In genomic region chr12:105378821-105379400, GRCh38 we compare ENCODE assay signal across 11 cellular contexts. TPM values are rescaled to one million over a fixed set of nuclear protein-coding genes. Genes with fewer than 3 reads are reported as not detected.
DNase-seq lines count a peak whose midpoint lies in the region; ATAC-seq and TF ChIP-seq lines count a peak whose summit lies in the region.
"Had no signal": no experiment of that assay in that cellular context is flagged by ENCODE, and none has a peak within 500 bp of the region (broad histone marks: within the 10 kb centered on the region; RNA-seq: fewer than 3 reads in every experiment).

No MANE protein-coding gene starts in this region.

- H3K4me1 Mint-ChIP-seq in Calu3 (ENCODE audit: low read depth, unreplicated experiment) (no peaks in the 10 kb centered on the region), WTC11 (peaks cover 4% of the 10 kb centered on the region)
- H3K4me1 Mint-ChIP-seq: naive B cell had no signal

- intact Hi-C loops in Calu3 (cut with micrococcal nuclease; ENCODE audit: unreplicated experiment): no loop called here

- CTCF ChIA-PET in Calu3 (lab: Charles Lee) (interaction anchor here (1.3 kb wide), 1 partner anchor 164 kb away, joined by 5 read pairs; no protein-coding TSS in a partner anchor), WTC11 (lab: Charles Lee) (interaction anchor here (0.8 to 1.2 kb wide), 2 partner anchors 102 to 143 kb away, joined by 3 read pairs; partner anchors contain the start of gene APPL2)

- no peaks in the 10 kb centered on the region for H3K36me3 Mint-ChIP-seq in Calu3 (ENCODE audit: insufficient read depth, unreplicated experiment)
- H3K36me3 Mint-ChIP-seq in WTC11: no peaks in the 10 kb centered on the region
- H3K36me3 Mint-ChIP-seq: naive B cell had no signal

- DNase-seq in Calu3 (peak; percentile 40), HT1080 (ENCODE audit: low read depth) (peak; percentile 20), WTC11 (ENCODE audit: low spot score) (peak; percentile 20), left lobe of liver (ENCODE audit: low spot score) (no peak), NOMO-1 (lab: John Stamatoyannopoulos, UW; ENCODE audit: unreplicated experiment in 2 of 2) (no peak), OCI-M2 (lab: John Stamatoyannopoulos, UW; ENCODE audit: unreplicated experiment) (no peak), medulla oblongata (ENCODE audit: extremely low spot score) (no peak)
- DNase-seq: activated CD4-positive, alpha-beta T cell treated with anti-CD3 and anti-CD28 coated beads for 4 hours; naive B cell; stimulated activated CD4-positive, alpha-beta T cell treated with anti-CD3 and anti-CD28 coated beads, Interleukin-4, amount 100 ng/mL, for 4 hours had no signal

- ATAC-seq in WTC11 (no peak), left lobe of liver (peak; percentile 64), GM18520 (IDR thresholded peaks at IDR 0.05; ENCODE audit: unreplicated experiment) (no peak)

- H3K9me3 Mint-ChIP-seq in Calu3 (ENCODE audit: low read depth, unreplicated experiment) (no peaks in the 10 kb centered on the region), WTC11 (no peaks in the 10 kb centered on the region)
- H3K9me3 Mint-ChIP-seq: naive B cell had no signal

- H3K27me3 Mint-ChIP-seq in Calu3 (ENCODE audit: unreplicated experiment) (no peaks in the 10 kb centered on the region), WTC11 (ENCODE audit: low read depth) (no peaks in the 10 kb centered on the region)
- H3K27me3 Mint-ChIP-seq: naive B cell had no signal

- BruUV-seq in Calu3 (replicated peaks; lab: Mats Ljungman, UMichigan): no TSS peak

- POLR2A ChIA-PET in WTC11 (lab: Charles Lee): no interaction called here

- H3K27ac Mint-ChIP-seq in Calu3 (ENCODE audit: unreplicated experiment) (no peak overlapping the region), WTC11 (no peak overlapping the region)
- H3K27ac Mint-ChIP-seq: naive B cell had no signal

- TF ChIP-seq CTCF in Calu3 (IDR thresholded peaks at IDR 0.05; ENCODE audit: unreplicated experiment) (peak; percentile 20), WTC11 (IDR thresholded peaks at IDR 0.05) (no peak)

- H3K4me3 Mint-ChIP-seq in Calu3 (ENCODE audit: low read depth, unreplicated experiment) (no peak overlapping the region), WTC11 (no peak overlapping the region)
- H3K4me3 Mint-ChIP-seq: naive B cell had no signal

TF ChIP-seq in WTC11, 78 proteins besides CTCF, POLR2A, EP300 and RAD21:
- TF ChIP-seq CDX4 (CRISPR knock-in tag; IDR thresholded peaks at IDR 0.05; ENCODE audit: borderline replicate concordance): no peak
- TF ChIP-seq ZNF281 (CRISPR knock-in tag; IDR thresholded peaks at IDR 0.05): no peak
- no peak for TF ChIP-seq GRHL2 (CRISPR knock-in tag; IDR thresholded peaks at IDR 0.05; ENCODE audit: insufficient replicate concordance, severe bottlenecking)
- no peak for TF ChIP-seq ARID4B (CRISPR knock-in tag; IDR thresholded peaks at IDR 0.05; ENCODE audit: borderline replicate concordance)
- TF ChIP-seq ELF4 (CRISPR knock-in tag; IDR thresholded peaks at IDR 0.05; ENCODE audit: low read depth): no peak
- no peak for TF ChIP-seq NFATC4 (CRISPR knock-in tag; IDR thresholded peaks at IDR 0.05)
- TF ChIP-seq, protein P1, sequence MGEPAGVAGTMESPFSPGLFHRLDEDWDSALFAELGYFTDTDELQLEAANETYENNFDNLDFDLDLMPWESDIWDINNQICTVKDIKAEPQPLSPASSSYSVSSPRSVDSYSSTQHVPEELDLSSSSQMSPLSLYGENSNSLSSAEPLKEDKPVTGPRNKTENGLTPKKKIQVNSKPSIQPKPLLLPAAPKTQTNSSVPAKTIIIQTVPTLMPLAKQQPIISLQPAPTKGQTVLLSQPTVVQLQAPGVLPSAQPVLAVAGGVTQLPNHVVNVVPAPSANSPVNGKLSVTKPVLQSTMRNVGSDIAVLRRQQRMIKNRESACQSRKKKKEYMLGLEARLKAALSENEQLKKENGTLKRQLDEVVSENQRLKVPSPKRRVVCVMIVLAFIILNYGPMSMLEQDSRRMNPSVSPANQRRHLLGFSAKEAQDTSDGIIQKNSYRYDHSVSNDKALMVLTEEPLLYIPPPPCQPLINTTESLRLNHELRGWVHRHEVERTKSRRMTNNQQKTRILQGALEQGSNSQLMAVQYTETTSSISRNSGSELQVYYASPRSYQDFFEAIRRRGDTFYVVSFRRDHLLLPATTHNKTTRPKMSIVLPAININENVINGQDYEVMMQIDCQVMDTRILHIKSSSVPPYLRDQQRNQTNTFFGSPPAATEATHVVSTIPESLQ (CRISPR knock-in tag; IDR thresholded peaks at IDR 0.05): no peak
- no peak for TF ChIP-seq ETV6 (CRISPR knock-in tag; IDR thresholded peaks at IDR 0.05)
- no peak for TF ChIP-seq ATF1 (CRISPR knock-in tag; IDR thresholded peaks at IDR 0.05)

RNA-seq across cellular contexts. Expression of gene C12orf75, which starts 48.4 kb away (rescaled TPM):
- 336 and 363 TPM in 2 replicates for total RNA-seq in Calu3 (2022)
- 128 and 132 TPM in 2 replicates for total RNA-seq in HT1080 (2014; rRNA removed; shearing (Covaris generic))
- 185 and 187 TPM in 2 replicates for polyA plus RNA-seq in HT1080 (2015; cell fraction: cytosol; rRNA removed)
- 32.9 and 39.5 TPM in 2 replicates for polyA plus RNA-seq in HT1080 (2015; cell fraction: nucleus; rRNA removed)
- 25.5 to 31.2 TPM (median 27.4 TPM) in 3 replicates for total RNA-seq in WTC11 (2021)
- 1.4 TPM for total RNA-seq in left lobe of liver

Comparison
In these comparisons a context has a peak if more than half of its experiments do, and no peak if none do; other contexts are left out.
1. DNase-seq: peak in Calu3 (single experiment), HT1080 (single experiment) and WTC11 (single experiment); none in left lobe of liver (single experiment), NOMO-1 (0 of 2), OCI-M2 (single experiment) and medulla oblongata (single experiment).
2. RNA of gene C12orf75, which starts 48.4 kb away (total RNA-seq): 336 to 363 TPM in Calu3, 128 to 132 TPM in HT1080 and 25.5 to 31.2 TPM in WTC11; 1.4 TPM in left lobe of liver (single experiment); every median in the first group is over 10 times any median in the second.